11 cellular contexts compared by ENCODE assay signal in genomic region chr10:19913987-19914386, GRCh38.
"Had no signal": no experiment of that assay in that cellular context is flagged by ENCODE, and none has a peak within 500 bp of the region (broad histone marks: within the 10 kb centered on the region; RNA-seq: fewer than 3 reads in every experiment).

No MANE protein-coding gene starts in this region.

- H3K4me3 Mint-ChIP-seq: GM23338, H9, HFFc6 had no signal

- H3K9ac ChIP-seq: GM23248 had no signal

- H3K4me1 ChIP-seq: HAP-1 had no signal

- FAIRE-seq: H1, H54 had no signal

- DNase-seq: GM23248, GOT3, H7, H9, HCEC 1CT, HFFc6 had no signal

- H3K9me3 Mint-ChIP-seq: GM23338 had no signal

- ATAC-seq: GM23338, HCT116 had no signal

- H3K9me3 ChIP-seq: HAP-1 had no signal

- H3K4me3 ChIP-seq: GM23248, GM23338, HAP-1 had no signal

- H3K4me2 ChIP-seq: GM23338 had no signal

- H3K27ac ChIP-seq: GM23248 had no signal

- H2AFZ ChIP-seq: GM23248, GM23338 had no signal

- H3K27ac Mint-ChIP-seq: GM23338, H9, HFFc6 had no signal

- H3K36me3 ChIP-seq: HAP-1 had no signal
